In genomic region chr2:233350708-233351107, GRCh38 we compare ENCODE assay signal across 8 cellular contexts.
A peak's percentile ranks its signal among the peaks of the same experiment; 100 is the strongest.
DNase-seq lines count a peak whose midpoint lies in the region; ATAC-seq and TF ChIP-seq lines count a peak whose summit lies in the region.

No MANE protein-coding gene starts in this region.

- no peaks in the 10 kb centered on the region for H3K36me3 Mint-ChIP-seq in nephron (ENCODE audit: low read depth)

- peaks cover 53% of the 10 kb centered on the region for H3K4me1 Mint-ChIP-seq in nephron

- H3K4me3 Mint-ChIP-seq in nephron: peak overlapping the region in 2 of 3 experiments; percentile 14 to 74

- no peaks in the 10 kb centered on the region for H3K9me3 Mint-ChIP-seq in nephron

- TF ChIP-seq CTCF in astrocyte of the spinal cord (IDR thresholded peaks at IDR 0.05; ENCODE audit: low read depth, low read length): no peak
- TF ChIP-seq CTCF in nephron (IDR thresholded peaks at IDR 0.05; ENCODE audit: unreplicated experiment in 3 of 3): no peak

- DNase-seq in stimulated activated CD4-positive, alpha-beta T cell treated with anti-CD3 and anti-CD28 coated beads, Interleukin-12 subunit alpha, Interleukin-12 subunit beta, amount 100 ng/mL, for 4 hours: peak; percentile 21
- DNase-seq in stimulated activated CD4-positive, alpha-beta T cell treated with anti-CD3 and anti-CD28 coated beads, Interleukin-2, amount 100 ng/mL, for 48 hours: no peak
- DNase-seq in OCI-M1 (lab: John Stamatoyannopoulos, UW) (peak; percentile 71), astrocyte of the spinal cord (ENCODE audit: low read depth, low spot score) (peak; percentile 87), cerebellar nuclear complex (lab: John Stamatoyannopoulos, UW) (no peak)

- H3K4me3 ChIP-seq in astrocyte of the spinal cord (ENCODE audit: low read depth, low read length): no peak overlapping the region

- in situ Hi-C loops in astrocyte of the spinal cord (cut with HindIII; ENCODE audit: low sequenced_read_pairs): no loop called here

- H3K27me3 Mint-ChIP-seq in nephron (ENCODE audit: low read depth): peaks cover 15% of the 10 kb centered on the region

- peak overlapping the region; percentile 15 to 58 (median 22) for H3K27ac Mint-ChIP-seq in nephron

- ATAC-seq in GM18502 (IDR thresholded peaks at IDR 0.05; ENCODE audit: poor library complexity, unreplicated experiment): no peak
- no peak for ATAC-seq in HG02759 (IDR thresholded peaks at IDR 0.05; ENCODE audit: unreplicated experiment)

Comparison
In these comparisons a context has a peak if more than half of its experiments do, and no peak if none do; other contexts are left out.
1. DNase-seq: peak in stimulated activated CD4-positive, alpha-beta T cell treated with anti-CD3 and anti-CD28 coated beads, Interleukin-12 subunit alpha, Interleukin-12 subunit beta, amount 100 ng/mL, for 4 hours (single experiment), OCI-M1 (single experiment) and astrocyte of the spinal cord (single experiment); none in stimulated activated CD4-positive, alpha-beta T cell treated with anti-CD3 and anti-CD28 coated beads, Interleukin-2, amount 100 ng/mL, for 48 hours (0 of 2) and cerebellar nuclear complex (0 of 2).